In the genomic region with DNA sequence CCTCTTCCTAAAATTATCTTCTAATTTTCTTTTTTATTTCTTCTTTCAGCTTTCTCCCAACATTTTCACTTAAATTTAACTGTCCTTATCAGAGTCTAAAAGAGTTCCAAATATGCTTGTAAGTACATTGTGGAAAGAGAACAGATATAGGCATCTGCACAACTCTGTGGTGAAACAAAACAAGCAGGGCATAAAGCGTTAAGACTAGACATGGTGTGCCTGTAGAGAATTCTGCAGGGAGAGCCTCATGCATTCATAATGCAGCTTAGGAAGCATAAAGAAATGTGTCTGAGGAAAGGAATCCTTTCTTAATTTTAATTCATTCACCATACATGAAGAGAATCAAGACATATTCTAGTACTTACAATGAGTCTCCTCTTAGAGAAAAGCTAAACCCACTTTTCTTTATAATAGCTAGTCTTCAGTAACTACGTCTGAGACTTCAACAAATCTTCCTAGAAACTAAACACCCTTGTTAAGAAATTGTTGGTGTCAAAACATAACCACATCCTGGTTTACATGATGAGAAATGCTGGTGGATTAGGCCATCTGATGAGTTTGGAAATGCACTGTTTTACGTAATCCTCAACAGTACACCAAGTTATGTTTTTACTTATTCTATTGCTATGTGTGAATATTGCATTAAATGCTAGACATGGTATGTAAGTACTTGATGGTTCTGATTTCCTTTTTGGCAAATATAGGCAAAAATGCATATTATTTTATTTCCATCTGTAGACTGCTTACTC, we compare ENCODE assay signal across 15 cellular contexts.
DNase-seq lines count a peak whose midpoint lies in the region; ATAC-seq and TF ChIP-seq lines count a peak whose summit lies in the region.
"Had no signal": no experiment of that assay in that cellular context is flagged by ENCODE, and none has a peak within 500 bp of the region (broad histone marks: within the 10 kb centered on the region; RNA-seq: fewer than 3 reads in every experiment).

No MANE protein-coding gene starts in this region.

- ATAC-seq in RWPE2 (ENCODE audit: low read depth) (peak; percentile 80), upper lobe of right lung (peak; percentile 52), GM18909 (IDR thresholded peaks at IDR 0.05; ENCODE audit: poor library complexity, unreplicated experiment) (no peak)
- ATAC-seq: activated CD4-positive, alpha-beta T cell treated with anti-CD3 and anti-CD28 coated beads for 36 hours had no signal

- no peak for TF ChIP-seq POLR2A in breast epithelium (IDR thresholded peaks at IDR 0.05)

- no peaks in the 10 kb centered on the region for H3K36me3 ChIP-seq in breast epithelium
- H3K36me3 ChIP-seq in RWPE2 (ENCODE audit: low read depth), result no peaks in the 10 kb centered on the region
- H3K36me3 ChIP-seq in upper lobe of right lung, result no peaks in the 10 kb centered on the region
- H3K36me3 ChIP-seq: esophagus squamous epithelium had no signal

- CTCF ChIA-PET in MCF 10A (lab: Yijun Ruan, JAX), result no interaction called here

- H3K27ac ChIP-seq in breast epithelium (no peak overlapping the region), RWPE2 (ENCODE audit: poor library complexity, severe bottlenecking) (peak overlapping the region; percentile 36), upper lobe of right lung (no peak overlapping the region)
- H3K27ac ChIP-seq: 22Rv1, esophagus squamous epithelium had no signal

- H3K27me3 Mint-ChIP-seq in MCF 10A (ENCODE audit: insufficient read depth, unreplicated experiment), result no peaks in the 10 kb centered on the region
- H3K27me3 Mint-ChIP-seq: activated CD4-positive, alpha-beta T cell treated with anti-CD3 and anti-CD28 coated beads for 36 hours; activated naive CD8-positive, alpha-beta T cell had no signal

- no peak overlapping the region for H3K4me3 ChIP-seq in breast epithelium
- no peak overlapping the region for H3K4me3 ChIP-seq in RWPE2 (ENCODE audit: severe bottlenecking)
- H3K4me3 ChIP-seq in upper lobe of right lung, result no peak overlapping the region
- H3K4me3 ChIP-seq: esophagus squamous epithelium had no signal

- H3K9me3 ChIP-seq in breast epithelium, result peaks cover 0 to 5% of the 10 kb centered on the region in 2 donors
- no peaks in the 10 kb centered on the region for H3K9me3 ChIP-seq in RWPE2 (ENCODE audit: severe bottlenecking)
- no peaks in the 10 kb centered on the region for H3K9me3 ChIP-seq in upper lobe of right lung

- H3K4me3 Mint-ChIP-seq in MCF 10A (ENCODE audit: unreplicated experiment), result no peak overlapping the region
- H3K4me3 Mint-ChIP-seq: activated CD4-positive, alpha-beta T cell treated with anti-CD3 and anti-CD28 coated beads for 36 hours; activated naive CD8-positive, alpha-beta T cell had no signal

- H3K27me3 ChIP-seq in breast epithelium, result no peaks in the 10 kb centered on the region
- no peaks in the 10 kb centered on the region for H3K27me3 ChIP-seq in RWPE2 (ENCODE audit: insufficient read depth, poor library complexity, severe bottlenecking)
- H3K27me3 ChIP-seq in upper lobe of right lung, result no peaks in the 10 kb centered on the region
- H3K27me3 ChIP-seq: esophagus squamous epithelium had no signal

- no TSS peak for BruUV-seq in MCF 10A (replicated peaks; lab: Mats Ljungman, UMichigan)

- TF ChIP-seq CTCF in MCF 10A (IDR thresholded peaks at IDR 0.05; ENCODE audit: unreplicated experiment) (no peak), breast epithelium (IDR thresholded peaks at IDR 0.05) (no peak), RWPE2 (IDR thresholded peaks at IDR 0.05; ENCODE audit: poor library complexity, severe bottlenecking) (no peak), upper lobe of right lung (IDR thresholded peaks at IDR 0.05) (no peak)

- intact Hi-C loops in MCF 10A (cut with micrococcal nuclease) (no loop called here), breast epithelium (cut with DNase I; ENCODE audit: low total_unique reads) (no loop called here), upper lobe of right lung (cut with DNase I) (no loop called here)

- DNase-seq in MCF 10A (ENCODE audit: unreplicated experiment) (peak; percentile 81), breast epithelium (ENCODE audit: low spot score in 2 of 2) (no peak), RWPE2 (ENCODE audit: low spot score) (no peak), fibroblast of the conjunctiva (ENCODE audit: low read depth) (peak; percentile 12), upper lobe of right lung (no peak), NCI-H187 (lab: John Stamatoyannopoulos, UW) (no peak), NCI-H82 (lab: John Stamatoyannopoulos, UW) (no peak)
- DNase-seq: activated CD4-positive, alpha-beta T cell treated with anti-CD3 and anti-CD28 coated beads for 36 hours; activated T-cell treated with anti-CD3 and anti-CD28 coated beads for 4 hours; esophagus squamous epithelium; mesendoderm; small intestine had no signal

- POLR2A ChIA-PET in MCF 10A (lab: Yijun Ruan, JAX), result interaction anchor here (0.7 kb wide), 1 partner anchor 176 kb away, joined by 3 read pairs; no protein-coding TSS in a partner anchor

- H3K4me1 Mint-ChIP-seq in MCF 10A (ENCODE audit: insufficient read depth, unreplicated experiment), result no peaks in the 10 kb centered on the region
- H3K4me1 Mint-ChIP-seq: activated CD4-positive, alpha-beta T cell treated with anti-CD3 and anti-CD28 coated beads for 36 hours had no signal

- H3K4me1 ChIP-seq in breast epithelium, result no peaks in the 10 kb centered on the region
- peaks cover 10% of the 10 kb centered on the region for H3K4me1 ChIP-seq in RWPE2 (ENCODE audit: insufficient read depth, poor library complexity, severe bottlenecking)
- no peaks in the 10 kb centered on the region for H3K4me1 ChIP-seq in upper lobe of right lung
- H3K4me1 ChIP-seq: esophagus squamous epithelium had no signal

- no peaks in the 10 kb centered on the region for H3K36me3 Mint-ChIP-seq in MCF 10A (ENCODE audit: insufficient read depth, unreplicated experiment)
- H3K36me3 Mint-ChIP-seq: activated naive CD8-positive, alpha-beta T cell had no signal

- peaks cover 7% of the 10 kb centered on the region for H3K9me3 Mint-ChIP-seq in MCF 10A (ENCODE audit: unreplicated experiment)

- H3K27ac Mint-ChIP-seq in MCF 10A (ENCODE audit: low read depth, unreplicated experiment), result no peak overlapping the region
- H3K27ac Mint-ChIP-seq: activated CD4-positive, alpha-beta T cell treated with anti-CD3 and anti-CD28 coated beads for 36 hours; activated naive CD8-positive, alpha-beta T cell had no signal

Comparison
In these comparisons a context has a peak if more than half of its experiments do, and no peak if none do; other contexts are left out.
1. DNase-seq: peak in MCF 10A (single experiment) and fibroblast of the conjunctiva (single experiment); none in breast epithelium (0 of 2), RWPE2 (single experiment), upper lobe of right lung (single experiment), NCI-H187 (0 of 2) and NCI-H82 (single experiment).